Comparison of ENCODE assay signal across 8 cellular contexts in genomic region chr16:22297871-22298733, GRCh38. TPM values are rescaled to one million over a fixed set of nuclear protein-coding genes. Genes with fewer than 3 reads are reported as not detected.
A peak's percentile ranks its signal among the peaks of the same experiment; 100 is the strongest.
DNase-seq lines count a peak whose midpoint lies in the region; ATAC-seq and TF ChIP-seq lines count a peak whose summit lies in the region.

No MANE protein-coding gene starts in this region.

- no peak for TF ChIP-seq POLR2A in right lobe of liver (IDR thresholded peaks at IDR 0.05)

- CTCF ChIA-PET in AG04450 (lab: Charles Lee) = interaction anchor here (0.7 to 1.5 kb wide), 4 partner anchors 93 to 106 kb away, joined by 3 to 7 read pairs (median 4); no protein-coding TSS in a partner anchor

- WGBS in right lobe of liver (ENCODE audit: insufficient coverage, low coverage, low lambda C conversion rate, missing lambda C conversion rate) = under 1% methylated on average over 22 of the region's 39 CpGs

- H3K27ac ChIP-seq in AG04450 (ENCODE audit: low read depth, low read length) (peak overlapping the region; percentile 95), right lobe of liver (peak overlapping the region; percentile 84 to 99 (median 93))

- H3K9me3 ChIP-seq in AG04450 (ENCODE audit: control insufficient read depth, insufficient read depth, low read length) (no peaks in the 10 kb centered on the region; the same call in 1 of the 2 replicates), right lobe of liver (no peaks in the 10 kb centered on the region)

- peak overlapping the region; percentile 84 for H3K4me3 ChIP-seq in AG04450 (ENCODE audit: low read depth, low read length)
- peak overlapping the region; percentile 76 to 94 (median 91) for H3K4me3 ChIP-seq in right lobe of liver

- H3K27me3 ChIP-seq in AG04450 (ENCODE audit: control insufficient read depth, insufficient read depth, low read length) (no peaks in the 10 kb centered on the region), right lobe of liver (no peaks in the 10 kb centered on the region)

- peaks cover 0 to 7% (median 0%) of the 10 kb centered on the region in 4 donors for H3K4me1 ChIP-seq in right lobe of liver

- POLR2A ChIA-PET in AG04450 (lab: Yijun Ruan, JAX) = interaction anchor here (0.6 to 1.7 kb wide), 4 partner anchors 11 to 273 kb away, joined by 3 to 8 read pairs (median 6); partner anchors contain the start of gene EEF2K

- intact Hi-C loops in right lobe of liver (cut with DNase I) = loop anchor here in 1 of 2 donors (5.0 kb wide), 1 partner anchor 96 kb away; no protein-coding TSS in a partner anchor

- DNase-seq in AG04450 (ENCODE audit: low read depth, low spot score) (peak; percentile 87), NCI-H526 (lab: John Stamatoyannopoulos, UW) (peak; percentile 91 to 92), dermis microvascular lymphatic vessel endothelial cell (ENCODE audit: low read depth in 2 of 2) (peak; percentile 88 to 89), right lobe of liver (peak in 2 of 3 donors; percentile 52 to 77)
- peak; percentile 59 for DNase-seq in activated CD4-positive, alpha-beta T cell treated with anti-CD3 and anti-CD28 coated beads, Interleukin-2, amount 50 U/mL, for 1 hour
- peak; percentile 79 for DNase-seq in stimulated activated CD4-positive, alpha-beta T cell treated with anti-CD3 and anti-CD28 coated beads, Interleukin-4, amount 100 ng/mL, for 24 hours

- peaks cover 0 to 3% (median 0%) of the 10 kb centered on the region in 4 donors for H3K36me3 ChIP-seq in right lobe of liver

- TF ChIP-seq CTCF in AG04450 (IDR thresholded peaks at IDR 0.05; ENCODE audit: low read depth, low read length) (no peak), right lobe of liver (IDR thresholded peaks at IDR 0.05) (no peak)

- ATAC-seq in GM18873 (IDR thresholded peaks at IDR 0.05; ENCODE audit: low FRiP score, unreplicated experiment) (peak; percentile 23), HG03460 (IDR thresholded peaks at IDR 0.05; ENCODE audit: unreplicated experiment) (peak; percentile 35), right lobe of liver (peak; percentile 17 to 52 (median 40))

RNA-seq across cellular contexts. Expression of gene POLR3E, which starts 0.9 kb away (rescaled TPM):
- polyA plus RNA-seq in AG04450 (2011; rRNA removed) = 32.0 and 43.6 TPM in 2 replicates
- 140 and 173 TPM in 2 replicates for polyA minus RNA-seq in AG04450 (2011; rRNA and poly(A)+ RNA removed)
- total RNA-seq in dermis microvascular lymphatic vessel endothelial cell (31.8 and 57.5 TPM in 2 replicates), right lobe of liver (10 to 100 TPM; 15.8 to 35.7 (median 26.9) TPM)

Comparison
In these comparisons a context has a peak if more than half of its experiments do, and no peak if none do; other contexts are left out.
1. Peak in every context shown above with its lines: DNase-seq, ATAC-seq, H3K4me3 ChIP-seq and H3K27ac ChIP-seq.